Comparison of ENCODE assay signal across 30 cellular contexts in the genomic region with DNA sequence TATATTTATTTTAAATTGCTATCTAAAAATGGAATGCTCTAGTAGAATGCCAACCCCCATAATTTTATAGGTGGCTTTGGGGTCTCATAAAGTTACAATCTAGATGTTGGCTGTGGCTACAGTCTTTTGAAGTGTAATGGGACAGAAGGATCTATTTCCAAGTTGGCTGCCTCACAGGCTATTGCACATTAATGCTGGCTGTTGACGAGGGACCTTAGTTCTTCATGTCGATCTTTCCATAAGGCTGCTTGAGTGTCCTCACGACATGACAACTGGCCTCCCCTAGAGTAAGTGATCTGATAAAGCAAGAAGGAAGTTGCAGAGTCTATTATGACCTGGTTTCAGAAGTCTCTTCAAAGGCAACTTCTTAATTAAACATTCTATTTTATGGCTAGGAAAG.
"Had no signal": no experiment of that assay in that cellular context is flagged by ENCODE, and none has a peak within 500 bp of the region (broad histone marks: within the 10 kb centered on the region; RNA-seq: fewer than 3 reads in every experiment).

No MANE protein-coding gene starts in this region.

- FAIRE-seq: astrocyte, TTC549 had no signal

- DNase-seq: activated B cell treated with CpG ODN at 0.5 μM for 24 hours; activated CD4-positive, alpha-beta memory T cell treated with anti-CD3 and anti-CD28 coated beads for 36 hours; activated CD4-positive, alpha-beta T cell treated with anti-CD3 and anti-CD28 coated beads for 4 hours; activated CD4-positive, alpha-beta T cell treated with anti-CD3 and anti-CD28 coated beads, Interleukin-2, amount 10 ng/mL, durations not matched to agents 24 days and 14 days; activated CD4-positive, alpha-beta T cell treated with anti-CD3 and anti-CD28 coated beads, Interleukin-2, amount 50 U/mL, for 1 hour; activated CD4-positive, alpha-beta T cell treated with anti-CD3 and anti-CD28 coated beads, Interleukin-2, amount 50 U/mL, for 4 hours; activated CD4-positive, CD25-positive, alpha-beta regulatory T cell treated with anti-CD3 and anti-CD28 coated beads, Interleukin-2, amount 50 U/mL, for 72 hours; activated CD8-positive, alpha-beta memory T cell treated with anti-CD3 and anti-CD28 coated beads, Interleukin-2, amount 50 U/mL, for 4 hours; activated CD8-positive, alpha-beta T cell treated with anti-CD3 and anti-CD28 coated beads for 36 hours; activated effector memory CD4-positive, alpha-beta T cell treated with anti-CD3 and anti-CD28 coated beads, Interleukin-2, amount 50 U/mL, for 16 hours; activated gamma-delta T cell treated with Interleukin-2 at 50 U/mL for 16 hours; activated naive CD4-positive, alpha-beta T cell; activated naive CD4-positive, alpha-beta T cell treated with anti-CD3 and anti-CD28 coated beads for 36 hours; activated naive CD4-positive, alpha-beta T cell treated with anti-CD3 and anti-CD28 coated beads, Interleukin-2, amount 50 U/mL, for 16 hours; activated naive CD8-positive, alpha-beta T cell treated with anti-CD3 and anti-CD28 coated beads for 36 hours; activated T-cell treated with anti-CD3 and anti-CD28 coated beads for 4 hours; activated T-cell treated with anti-CD3 and anti-CD28 coated beads, Interleukin-2, amount 50 U/mL, for 1 hour; activated T-cell treated with anti-CD3 and anti-CD28 coated beads, Interleukin-2, amount 50 U/mL, for 4 hours; activated T-cell treated with anti-CD3 and anti-CD28 coated beads, Interleukin-2, amount 50 U/mL, for 72 hours; adrenal gland; amniotic stem cell; aorta; body of pancreas; brain microvascular endothelial cell; central memory CD4-positive, alpha-beta T cell; T-helper 1 cell; T-helper 2 cell; T-helper 9 cell had no signal
